ENCODE assay signal across 8 cellular contexts in the genomic region with DNA sequence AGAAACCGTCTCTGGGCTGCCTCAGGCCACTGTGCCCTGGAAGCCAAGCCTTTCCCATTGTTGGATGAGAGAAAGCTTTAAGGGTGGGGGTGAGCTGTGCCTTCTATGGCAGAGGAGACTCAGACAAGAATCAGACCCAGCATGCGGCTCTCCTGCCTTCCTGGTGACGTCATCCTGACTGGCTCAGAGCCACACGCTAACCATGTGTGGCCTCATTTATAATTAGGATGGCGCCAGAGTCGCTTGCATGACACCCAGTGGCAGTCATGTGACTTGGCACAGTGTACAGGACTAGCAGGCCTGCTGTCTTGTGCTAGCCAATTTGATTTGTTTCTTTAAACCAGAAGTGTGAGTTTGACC.
A peak's percentile ranks its signal among the peaks of the same experiment; 100 is the strongest.
DNase-seq lines count a peak whose midpoint lies in the region; ATAC-seq and TF ChIP-seq lines count a peak whose summit lies in the region.

No MANE protein-coding gene starts in this region.

- H4K20me1 ChIP-seq in Loucy (ENCODE audit: insufficient read depth, low read length, poor library complexity, severe bottlenecking) = no peaks in the 10 kb centered on the region
- H4K20me1 ChIP-seq in fibroblast of lung (ENCODE audit: control insufficient read depth, extremely low read depth, insufficient read depth, low read length) = no peaks in the 10 kb centered on the region

- H3K4me3 ChIP-seq in BJ (ENCODE audit: low read depth, low read length) (no peak overlapping the region), Loucy (ENCODE audit: low read length, poor library complexity, severe bottlenecking) (no peak overlapping the region), fibroblast of lung (replicated peaks in 1 of 4; ENCODE audit: control extremely low read depth in 1 of 4, insufficient read depth in 1 of 4, low read depth in 3 of 4, low read length in 4 of 4) (no peak overlapping the region), muscle layer of duodenum (ENCODE audit: low read depth in 1 of 2, low read length in 2 of 2) (no peak overlapping the region)

- no peak for ATAC-seq in GM18909 (IDR thresholded peaks at IDR 0.05; ENCODE audit: poor library complexity, unreplicated experiment)

- H3K9ac ChIP-seq in Loucy (ENCODE audit: low read depth, low read length, poor library complexity, severe bottlenecking) (no peak overlapping the region), fibroblast of lung (ENCODE audit: insufficient read depth, low read length) (no peak overlapping the region)

- H3F3A ChIP-seq in Loucy (ENCODE audit: low read depth) = no peaks in the 10 kb centered on the region

- H3K9me3 ChIP-seq in Loucy (ENCODE audit: insufficient read depth, low read depth, low read length) (no peaks in the 10 kb centered on the region), fibroblast of lung (ENCODE audit: control insufficient read depth, insufficient read depth, low read depth, low read length) (no peaks in the 10 kb centered on the region), muscle layer of duodenum (ENCODE audit: control insufficient read depth in 1 of 2, low read length in 2 of 2) (no peaks in the 10 kb centered on the region)

- H3K27ac ChIP-seq in fibroblast of lung (ENCODE audit: insufficient read depth, low read length) (peak overlapping the region; percentile 60), muscle layer of duodenum (ENCODE audit: low read length) (peak overlapping the region; percentile 40)

- H3K79me2 ChIP-seq in Loucy (ENCODE audit: insufficient read depth, low read length) = no peaks in the 10 kb centered on the region
- H3K79me2 ChIP-seq in fibroblast of lung (ENCODE audit: control insufficient read depth, insufficient read depth, low read length) = peaks cover 64% of the 10 kb centered on the region

- CTCF ChIA-PET in BJ (lab: Yijun Ruan, JAX) = no interaction called here

- TF ChIP-seq CTCF in BJ (IDR thresholded peaks at IDR 0.05; ENCODE audit: insufficient read depth, low read depth, low read length) (no peak), Loucy (conservative IDR thresholded peaks at IDR 0.05; ENCODE audit: low read length) (no peak), fibroblast of lung (conservative IDR thresholded peaks at IDR 0.05 in 1 of 2, IDR thresholded peaks at IDR 0.05 in 1 of 2; ENCODE audit: low read depth in 1 of 2, low read length in 2 of 2) (no peak)

- DNase-seq in BJ (ENCODE audit: low read depth) (peak; percentile 83), SHP77 treated with DMSO at 0.1 percent for 48 hours (lab: John Stamatoyannopoulos, UW) (peak; percentile 95), fibroblast of lung (ENCODE audit: low read depth in 2 of 2) (peak; percentile 93 to 94), NCI-H2227 treated with DMSO at 0.1 percent for 48 hours (lab: John Stamatoyannopoulos, UW) (no peak)
- no peak for DNase-seq in stimulated activated CD4-positive, alpha-beta T cell treated with anti-CD3 and anti-CD28 coated beads, Interleukin-4, amount 100 ng/mL, for 24 hours

- H3K36me3 ChIP-seq in BJ (ENCODE audit: control insufficient read depth, insufficient read depth, low read length) = peaks cover 40% of the 10 kb centered on the region
- no peaks in the 10 kb centered on the region for H3K36me3 ChIP-seq in Loucy (ENCODE audit: insufficient read depth, low read length)
- peaks cover 41% of the 10 kb centered on the region for H3K36me3 ChIP-seq in fibroblast of lung (ENCODE audit: control insufficient read depth, insufficient read depth, low read length)
- H3K36me3 ChIP-seq in muscle layer of duodenum (ENCODE audit: control insufficient read depth in 1 of 2, insufficient read depth in 2 of 2, low read length in 2 of 2) = peaks cover 6 to 12% of the 10 kb centered on the region in 2 donors

- POLR2A ChIA-PET in BJ (lab: Charles Lee) = no interaction called here

- peak overlapping the region; percentile 5 for H3K4me2 ChIP-seq in Loucy (ENCODE audit: low read depth, low read length, poor library complexity, severe bottlenecking)
- no peak overlapping the region for H3K4me2 ChIP-seq in fibroblast of lung (ENCODE audit: extremely low read depth, insufficient read depth, low read length)

- H2AFZ ChIP-seq in Loucy (ENCODE audit: low read length) (no peak overlapping the region), fibroblast of lung (ENCODE audit: low read length) (no peak overlapping the region)

- H3K27me3 ChIP-seq in BJ (ENCODE audit: control insufficient read depth, insufficient read depth, low read length) = no peaks in the 10 kb centered on the region
- no peaks in the 10 kb centered on the region for H3K27me3 ChIP-seq in Loucy (ENCODE audit: insufficient read depth, low read length, poor library complexity, severe bottlenecking)
- no peaks in the 10 kb centered on the region for H3K27me3 ChIP-seq in fibroblast of lung (ENCODE audit: control insufficient read depth, insufficient read depth, low read length)
- H3K27me3 ChIP-seq in muscle layer of duodenum (ENCODE audit: low read depth, low read length) = no peaks in the 10 kb centered on the region

- peaks cover 9% of the 10 kb centered on the region for H3K4me1 ChIP-seq in Loucy (ENCODE audit: insufficient read depth, low read length, poor library complexity, severe bottlenecking)
- H3K4me1 ChIP-seq in fibroblast of lung (ENCODE audit: control insufficient read depth, extremely low read depth, insufficient read depth, low read length) = peaks cover 11% of the 10 kb centered on the region
- peaks cover 10 to 12% of the 10 kb centered on the region in 2 donors for H3K4me1 ChIP-seq in muscle layer of duodenum (ENCODE audit: control insufficient read depth in 1 of 2, insufficient read depth in 2 of 2, low read length in 2 of 2)

- no peaks in the 10 kb centered on the region for H3K9me2 ChIP-seq in Loucy (replicated peaks; ENCODE audit: low read depth, low read length)

Comparison
In these comparisons a context has a peak if more than half of its experiments do, and no peak if none do; other contexts are left out.
1. DNase-seq: peak in BJ (single experiment), SHP77 treated with DMSO at 0.1 percent for 48 hours (single experiment) and fibroblast of lung (2 of 2); none in stimulated activated CD4-positive, alpha-beta T cell treated with anti-CD3 and anti-CD28 coated beads, Interleukin-4, amount 100 ng/mL, for 24 hours (single experiment) and NCI-H2227 treated with DMSO at 0.1 percent for 48 hours (single experiment).